In genomic region chr1:155773221-155773620, GRCh38 we compare ENCODE assay signal across 17 cellular contexts.
DNase-seq lines count a peak whose midpoint lies in the region; ATAC-seq and TF ChIP-seq lines count a peak whose summit lies in the region.
"Had no signal": no experiment of that assay in that cellular context is flagged by ENCODE, and none has a peak within 500 bp of the region (broad histone marks: within the 10 kb centered on the region; RNA-seq: fewer than 3 reads in every experiment).

No MANE protein-coding gene starts in this region.

- H3K4me1 ChIP-seq in HAP-1 (peaks cover 19% of the 10 kb centered on the region), hepatocyte (ENCODE audit: insufficient read depth) (no peaks in the 10 kb centered on the region)

- no peaks in the 10 kb centered on the region for H3K9me2 ChIP-seq in hepatocyte (replicated peaks; ENCODE audit: insufficient read depth)

- H3K27ac Mint-ChIP-seq in activated CD8-positive, alpha-beta memory T cell treated with anti-CD3 and anti-CD28 coated beads, Interleukin-2, amount 10 ng/mL, durations not matched to agents 7 days and 5 days = peak overlapping the region; percentile 29
- no peak overlapping the region for H3K27ac Mint-ChIP-seq in HFFc6

- peaks cover 59% of the 10 kb centered on the region for H3K36me3 ChIP-seq in HAP-1 (replicated peaks)
- peaks cover 4% of the 10 kb centered on the region for H3K36me3 ChIP-seq in hepatocyte (replicated peaks; ENCODE audit: insufficient read depth, low read depth)

- no peaks in the 10 kb centered on the region for H3K9me3 Mint-ChIP-seq in activated CD8-positive, alpha-beta memory T cell treated with anti-CD3 and anti-CD28 coated beads, Interleukin-2, amount 10 ng/mL, durations not matched to agents 7 days and 5 days (ENCODE audit: low read depth)
- no peaks in the 10 kb centered on the region for H3K9me3 Mint-ChIP-seq in HFFc6
- H3K9me3 Mint-ChIP-seq: H9 had no signal

- H4K20me1 ChIP-seq in hepatocyte (ENCODE audit: insufficient read depth, poor library complexity, severe bottlenecking) = no peaks in the 10 kb centered on the region

- CTCF ChIA-PET in activated CD8-positive, alpha-beta memory T cell treated with anti-CD3 and anti-CD28 coated beads, Interleukin-2, amount 10 ng/mL, durations not matched to agents 7 days and 5 days (lab: Charles Lee) = no interaction called here

- H3K27me3 ChIP-seq in HAP-1 (ENCODE audit: low read depth) = no peaks in the 10 kb centered on the region
- no peaks in the 10 kb centered on the region for H3K27me3 ChIP-seq in hepatocyte
- H3K27me3 ChIP-seq: BLaER1 treated with 17β-estradiol and CSF1 and Interleukin-3, amounts not matched to agents 10 nM and 100 nM had no signal

- H3K9me3 ChIP-seq in HAP-1 (no peaks in the 10 kb centered on the region), hepatocyte (ENCODE audit: low read depth) (no peaks in the 10 kb centered on the region)
- H3K9me3 ChIP-seq: BLaER1 treated with 17β-estradiol and CSF1 and Interleukin-3, amounts not matched to agents 10 nM and 100 nM had no signal

- H3K4me2 ChIP-seq in hepatocyte = no peak overlapping the region
- H3K4me2 ChIP-seq: BLaER1 treated with 17β-estradiol and CSF1 and Interleukin-3, amounts not matched to agents 10 nM and 100 nM had no signal

- no peak overlapping the region for H3K4me3 Mint-ChIP-seq in activated CD8-positive, alpha-beta memory T cell treated with anti-CD3 and anti-CD28 coated beads, Interleukin-2, amount 10 ng/mL, durations not matched to agents 7 days and 5 days
- H3K4me3 Mint-ChIP-seq in HFFc6 = no peak overlapping the region
- H3K4me3 Mint-ChIP-seq: H9 had no signal

- TF ChIP-seq CTCF in hepatocyte (IDR thresholded peaks at IDR 0.05; ENCODE audit: poor library complexity) (no peak), HFFc6 (IDR thresholded peaks at IDR 0.05) (no peak)

- H3K4me3 ChIP-seq in HAP-1 = no peak overlapping the region
- H3K4me3 ChIP-seq in hepatocyte = no peak overlapping the region
- H3K4me3 ChIP-seq: BLaER1 treated with 17β-estradiol and CSF1 and Interleukin-3, amounts not matched to agents 10 nM and 100 nM had no signal

- H3K4me1 Mint-ChIP-seq in activated CD8-positive, alpha-beta memory T cell treated with anti-CD3 and anti-CD28 coated beads, Interleukin-2, amount 10 ng/mL, durations not matched to agents 7 days and 5 days = peaks cover 15% of the 10 kb centered on the region
- H3K4me1 Mint-ChIP-seq in HFFc6 (ENCODE audit: low read depth) = peaks cover 5% of the 10 kb centered on the region; the same call in 1 of the 2 replicates
- H3K4me1 Mint-ChIP-seq: H9 had no signal

- peaks cover 62% of the 10 kb centered on the region for H3K36me3 Mint-ChIP-seq in activated CD8-positive, alpha-beta memory T cell treated with anti-CD3 and anti-CD28 coated beads, Interleukin-2, amount 10 ng/mL, durations not matched to agents 7 days and 5 days
- peaks cover 36% of the 10 kb centered on the region for H3K36me3 Mint-ChIP-seq in HFFc6 (ENCODE audit: low read depth)

- no peak for ATAC-seq in activated CD8-positive, alpha-beta memory T cell treated with anti-CD3 and anti-CD28 coated beads, Interleukin-2, amount 10 ng/mL, durations not matched to agents 7 days and 5 days
- no peak for ATAC-seq in GM21528 (IDR thresholded peaks at IDR 0.05; ENCODE audit: low FRiP score, unreplicated experiment)
- ATAC-seq in HG03045 (IDR thresholded peaks at IDR 0.05; ENCODE audit: unreplicated experiment) = no peak

- in situ Hi-C loops in HAP-1 (cut with MboI; ENCODE audit: low sequenced_read_pairs) = no loop called here

- H3K79me2 ChIP-seq in hepatocyte = no peaks in the 10 kb centered on the region

- no peaks in the 10 kb centered on the region for H3K27me3 Mint-ChIP-seq in activated CD8-positive, alpha-beta memory T cell treated with anti-CD3 and anti-CD28 coated beads, Interleukin-2, amount 10 ng/mL, durations not matched to agents 7 days and 5 days
- H3K27me3 Mint-ChIP-seq in HFFc6 (ENCODE audit: insufficient read depth) = no peaks in the 10 kb centered on the region; the same call in 1 of the 2 replicates

- WGBS in hepatocyte (ENCODE audit: low lambda C conversion rate, missing lambda C conversion rate) = 75% methylated on average over 2 of the region's 2 CpGs

- peak overlapping the region; percentile 63 for H3K27ac ChIP-seq in hepatocyte
- H3K27ac ChIP-seq: BLaER1 treated with 17β-estradiol and CSF1 and Interleukin-3, amounts not matched to agents 10 nM and 100 nM had no signal

- H2AFZ ChIP-seq in hepatocyte = no peak overlapping the region

- DNase-seq in activated CD8-positive, alpha-beta memory T cell treated with anti-CD3 and anti-CD28 coated beads, Interleukin-2, amount 10 ng/mL, durations not matched to agents 7 days and 5 days = no peak
- no peak for DNase-seq in activated CD8-positive, alpha-beta memory T cell treated with anti-CD3 and anti-CD28 coated beads, Interleukin-2, amount 50 U/mL, for 48 hours
- DNase-seq in A172 (ENCODE audit: low spot score) (peak; percentile 33), HAP-1 (ENCODE audit: low spot score in 2 of 2) (peak; percentile 76 to 97), hepatocyte (ENCODE audit: low spot score) (no peak), HFFc6 (no peak)
- DNase-seq: GF-D8; H9; NCI-H1105 treated with DMSO at 0.1 percent for 48 hours; NCI-H1694; NCI-H510A; NCI-H748 treated with DMSO at 0.1 percent for 48 hours; NK-92 treated with Interleukin-12 subunit alpha and Interleukin-12 subunit beta, amount 100 ng/mL, for 24 hours; Right ventricle myocardium superior had no signal

Comparison
In these comparisons a context has a peak if more than half of its experiments do, and no peak if none do; other contexts are left out.
1. DNase-seq: peak in A172 (single experiment) and HAP-1 (2 of 2); none in activated CD8-positive, alpha-beta memory T cell treated with anti-CD3 and anti-CD28 coated beads, Interleukin-2, amount 10 ng/mL, durations not matched to agents 7 days and 5 days (single experiment), activated CD8-positive, alpha-beta memory T cell treated with anti-CD3 and anti-CD28 coated beads, Interleukin-2, amount 50 U/mL, for 48 hours (single experiment), hepatocyte (single experiment) and HFFc6 (single experiment).